In genomic region chr4:40325406-40326019, GRCh38 we compare ENCODE assay signal across 8 cellular contexts. TPM values are rescaled to one million over a fixed set of nuclear protein-coding genes. Genes with fewer than 3 reads are reported as not detected.
DNase-seq lines count a peak whose midpoint lies in the region; ATAC-seq, FAIRE-seq and TF ChIP-seq lines count a peak whose summit lies in the region.

No MANE protein-coding gene starts in this region.

- H3K9me3 ChIP-seq in right lobe of liver, result no peaks in the 10 kb centered on the region

- intact Hi-C loops in right lobe of liver (cut with DNase I), result no loop called here

- H3K27me3 Mint-ChIP-seq in stimulated activated naive CD8-positive, alpha-beta T cell treated with anti-CD3 and anti-CD28 coated beads, Interleukin-15, amount 100 ng/mL, for 72 hours, result no peaks in the 10 kb centered on the region

- DNase-seq in AG10803 (ENCODE audit: low read depth) (peak; percentile 72), NCI-H2029 (lab: John Stamatoyannopoulos, UW) (peak; percentile 57), cerebellar cortex (ENCODE audit: low spot score) (peak; percentile 74), right lobe of liver (no peak)
- peak; percentile 53 to 70 for DNase-seq in stimulated activated naive CD8-positive, alpha-beta T cell treated with anti-CD3 and anti-CD28 coated beads, Interleukin-15, amount 100 ng/mL, for 72 hours

- no peaks in the 10 kb centered on the region for H3K36me3 ChIP-seq in right lobe of liver

- peak; percentile 90 for TF ChIP-seq CTCF in AG10803 (conservative IDR thresholded peaks at IDR 0.05; ENCODE audit: low read length)
- peak; percentile 76 to 91 (median 86) for TF ChIP-seq CTCF in right lobe of liver (IDR thresholded peaks at IDR 0.05)

- no peak overlapping the region for H3K27ac ChIP-seq in right lobe of liver

- ATAC-seq in GM18519 (IDR thresholded peaks at IDR 0.05; ENCODE audit: low FRiP score, unreplicated experiment) (peak; percentile 88), HG02973 (IDR thresholded peaks at IDR 0.05; ENCODE audit: unreplicated experiment) (peak; percentile 96), right lobe of liver (peak; percentile 94 to 96 (median 96))
- ATAC-seq in stimulated activated naive CD8-positive, alpha-beta T cell treated with anti-CD3 and anti-CD28 coated beads, Interleukin-15, amount 100 ng/mL, for 72 hours, result peak; percentile 97

- H3K4me1 ChIP-seq in right lobe of liver, result peaks cover 0 to 3% (median 0%) of the 10 kb centered on the region in 4 donors

- TF ChIP-seq POLR2A in right lobe of liver (IDR thresholded peaks at IDR 0.05), result no peak

- H3K9me3 Mint-ChIP-seq in stimulated activated naive CD8-positive, alpha-beta T cell treated with anti-CD3 and anti-CD28 coated beads, Interleukin-15, amount 100 ng/mL, for 72 hours, result no peaks in the 10 kb centered on the region

- peaks cover 20% of the 10 kb centered on the region for H3K4me1 Mint-ChIP-seq in stimulated activated naive CD8-positive, alpha-beta T cell treated with anti-CD3 and anti-CD28 coated beads, Interleukin-15, amount 100 ng/mL, for 72 hours

- H3K4me3 Mint-ChIP-seq in stimulated activated naive CD8-positive, alpha-beta T cell treated with anti-CD3 and anti-CD28 coated beads, Interleukin-15, amount 100 ng/mL, for 72 hours, result no peak overlapping the region

- H3K4me3 ChIP-seq in AG10803 (ENCODE audit: low read length), result no peak overlapping the region
- H3K4me3 ChIP-seq in right lobe of liver, result no peak overlapping the region

- peak; percentile 95 for FAIRE-seq in TTC549 (lab: Jason Lieb, UNC)

- WGBS in right lobe of liver (ENCODE audit: insufficient coverage, low coverage, low lambda C conversion rate, missing lambda C conversion rate), result 5% methylated on average over 2 of the region's 2 CpGs

- peak overlapping the region in 1 of 2 donors; percentile 40 for H3K27ac Mint-ChIP-seq in stimulated activated naive CD8-positive, alpha-beta T cell treated with anti-CD3 and anti-CD28 coated beads, Interleukin-15, amount 100 ng/mL, for 72 hours

- no peaks in the 10 kb centered on the region for H3K27me3 ChIP-seq in right lobe of liver

RNA-seq across cellular contexts. Expression of gene CHRNA9, which starts 9.6 kb away (rescaled TPM):
- total RNA-seq in right lobe of liver, result not detected

Comparison
In these comparisons a context has a peak if more than half of its experiments do, and no peak if none do; other contexts are left out.
1. DNase-seq: peak in AG10803 (single experiment), NCI-H2029 (single experiment), cerebellar cortex (single experiment) and stimulated activated naive CD8-positive, alpha-beta T cell treated with anti-CD3 and anti-CD28 coated beads, Interleukin-15, amount 100 ng/mL, for 72 hours (2 of 2); none in right lobe of liver (0 of 3).
2. Peak in every context shown above with its lines, with median percentiles within 50 percentile points of each other: ATAC-seq.